In the genomic region with DNA sequence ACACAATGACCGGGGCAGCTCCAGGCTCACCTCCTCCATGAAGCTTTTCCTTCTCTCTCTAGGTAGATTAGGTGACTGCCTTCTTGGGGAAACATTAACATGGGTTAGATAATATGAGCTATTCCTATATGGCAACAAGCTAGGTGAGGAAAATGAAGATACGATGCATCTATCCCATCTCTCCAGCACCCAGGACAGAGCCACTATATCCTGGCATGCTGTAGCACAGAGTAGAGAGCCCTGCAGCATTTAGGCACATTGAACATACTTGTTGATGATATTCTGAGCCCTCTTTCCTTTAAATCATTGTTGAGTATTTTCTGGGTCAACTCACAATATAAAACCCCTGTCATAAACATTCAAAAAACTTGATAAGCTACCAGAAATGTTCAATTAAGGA, we compare ENCODE assay signal across 27 cellular contexts.
"Had no signal": no experiment of that assay in that cellular context is flagged by ENCODE, and none has a peak within 500 bp of the region (broad histone marks: within the 10 kb centered on the region; RNA-seq: fewer than 3 reads in every experiment).

No MANE protein-coding gene starts in this region.

- H3K36me3 Mint-ChIP-seq: mesothelial cell of epicardium; naive B cell; naive thymus-derived CD8-positive, alpha-beta T cell had no signal

- H3K36me3 ChIP-seq: esophagus squamous epithelium, gastrocnemius medialis, heart right ventricle, left lung, lower lobe of right lung had no signal

- H3K4me3 Mint-ChIP-seq: dendritic cell treated with granulocyte-macrophage colony-stimulating factor and Interleukin-4, amounts not matched to agents 40 ng/mL and 50 ng/mL, for 4 days; effector memory CD8-positive, alpha-beta T cell; endodermal cell; mesothelial cell of epicardium; naive B cell; naive thymus-derived CD8-positive, alpha-beta T cell had no signal

- H3K4me1 Mint-ChIP-seq: endodermal cell; mesothelial cell of epicardium; naive B cell; naive thymus-derived CD8-positive, alpha-beta T cell had no signal

- H3K4me3 ChIP-seq: esophagus squamous epithelium, gastrocnemius medialis, heart right ventricle, left lung, lower lobe of right lung, mucosa of descending colon had no signal

- H3K27ac Mint-ChIP-seq: dendritic cell treated with granulocyte-macrophage colony-stimulating factor and Interleukin-4, amounts not matched to agents 40 ng/mL and 50 ng/mL, for 4 days; effector memory CD8-positive, alpha-beta T cell; endodermal cell; mesothelial cell of epicardium; naive B cell; naive thymus-derived CD8-positive, alpha-beta T cell had no signal

- DNase-seq: cortex of kidney; effector CD8-positive, alpha-beta T cell; effector memory CD8-positive, alpha-beta T cell; endodermal cell; erythroblast; esophagus squamous epithelium; foreskin fibroblast; foreskin melanocyte; gastrocnemius medialis; glutamatergic neuron; head of caudate nucleus; heart right ventricle; hippocampal formation; left cardiac atrium; left lung; left ventricle myocardium superior; lower lobe of right lung; mesenchymal stem cell; mucosa of descending colon; naive B cell; naive thymus-derived CD8-positive, alpha-beta T cell had no signal

- H3K27me3 Mint-ChIP-seq: dendritic cell treated with granulocyte-macrophage colony-stimulating factor and Interleukin-4, amounts not matched to agents 40 ng/mL and 50 ng/mL, for 4 days; effector memory CD8-positive, alpha-beta T cell; naive B cell; naive thymus-derived CD8-positive, alpha-beta T cell had no signal

- ATAC-seq: effector memory CD8-positive, alpha-beta T cell; esophagus mucosa; gastrocnemius medialis; heart right ventricle; left cardiac atrium; left lung; left ventricle myocardium superior; lower lobe of right lung; mucosa of descending colon; naive thymus-derived CD8-positive, alpha-beta T cell had no signal

- H3K27me3 ChIP-seq: esophagus squamous epithelium, gastrocnemius medialis, heart right ventricle, left lung had no signal

- H3K4me1 ChIP-seq: esophagus squamous epithelium, gastrocnemius medialis, heart right ventricle, left lung, lower lobe of right lung had no signal

- FAIRE-seq: endometrium, keratinocyte had no signal

- H3K9me3 ChIP-seq: esophagus squamous epithelium, gastrocnemius medialis, heart right ventricle, left lung, lower lobe of right lung, mucosa of descending colon had no signal

- H3K27ac ChIP-seq: epithelial cell of prostate, esophagus squamous epithelium, gastrocnemius medialis, heart right ventricle, left lung, lower lobe of right lung had no signal
